8 cellular contexts compared by ENCODE assay signal in genomic region chr16:31117384-31118222, GRCh38. TPM values are rescaled to one million over a fixed set of nuclear protein-coding genes. Genes with fewer than 3 reads are reported as not detected.
A peak's percentile ranks its signal among the peaks of the same experiment; 100 is the strongest.
DNase-seq lines count a peak whose midpoint lies in the region; ATAC-seq and TF ChIP-seq lines count a peak whose summit lies in the region.

Gene KAT8 (plus strand): TSS chr16:31117664. CDS start chr16:31117682, 18 bp downstream.

- no peaks in the 10 kb centered on the region for H3K9me3 Mint-ChIP-seq in activated CD4-positive, alpha-beta T cell treated with anti-CD3 and anti-CD28 coated beads for 36 hours (ENCODE audit: low read depth)

- TF ChIP-seq CTCF in choroid plexus epithelial cell (conservative IDR thresholded peaks at IDR 0.05; ENCODE audit: low read depth, low read length): no peak

- intact Hi-C loops in activated CD4-positive, alpha-beta T cell treated with anti-CD3 and anti-CD28 coated beads for 36 hours (cut with DNase I, micrococcal nuclease): loop anchor here (1.0 to 2.0 kb wide), 11 partner anchors 23 to 583 kb away; partner anchors contain the start of genes VKORC1 (in 2 of the 2), ZNF646 (in 2 of the 2), ZNF668 (in 2 of the 2) and ARMC5 (in 1 of the 2)

- peaks cover 14% of the 10 kb centered on the region for H3K4me1 Mint-ChIP-seq in activated CD4-positive, alpha-beta T cell treated with anti-CD3 and anti-CD28 coated beads for 36 hours

- H3K4me3 ChIP-seq in choroid plexus epithelial cell (ENCODE audit: low read depth, low read length): peak within 1 kb of the TSS; percentile 71

- DNase-seq in Ammon's horn (ENCODE audit: low spot score): peak; percentile 99
- peak; percentile 98 for DNase-seq in GM19238 (ENCODE audit: insufficient read length, low spot score)
- peak; percentile 96 to 99 for DNase-seq in NCI-H524 (lab: John Stamatoyannopoulos, UW)
- DNase-seq in activated CD4-positive, alpha-beta T cell treated with anti-CD3 and anti-CD28 coated beads for 36 hours: peak; percentile 99
- peak; percentile 99 for DNase-seq in choroid plexus epithelial cell (ENCODE audit: low read depth)
- peak; percentile 99 for DNase-seq in kidney tubule cell (ENCODE audit: low spot score)
- peak; percentile 94 to 98 (median 96) for DNase-seq in stimulated activated CD4-positive, alpha-beta T cell treated with anti-CD3 and anti-CD28 coated beads, Interleukin-1b, Interleukin-23, amount 100 ng/mL, for 24 hours (ENCODE audit: low read depth in 4 of 4, low spot score in 1 of 4)

- H3K27me3 Mint-ChIP-seq in activated CD4-positive, alpha-beta T cell treated with anti-CD3 and anti-CD28 coated beads for 36 hours: no peaks in the 10 kb centered on the region

- H3K36me3 Mint-ChIP-seq in activated CD4-positive, alpha-beta T cell treated with anti-CD3 and anti-CD28 coated beads for 36 hours (ENCODE audit: low read depth): peaks cover 33% of the 10 kb centered on the region

- peak within 1 kb of the TSS; percentile 88 for H3K4me3 Mint-ChIP-seq in activated CD4-positive, alpha-beta T cell treated with anti-CD3 and anti-CD28 coated beads for 36 hours

- peak; percentile 90 for ATAC-seq in HG03442 (IDR thresholded peaks at IDR 0.05; ENCODE audit: unreplicated experiment)
- ATAC-seq in activated CD4-positive, alpha-beta T cell treated with anti-CD3 and anti-CD28 coated beads for 36 hours: peak; percentile 93

- POLR2A ChIA-PET in activated CD4-positive, alpha-beta T cell treated with anti-CD3 and anti-CD28 coated beads for 36 hours (lab: Charles Lee): interaction anchor here (0.6 to 1.8 kb wide), 12 partner anchors 10 to 757 kb away, joined by 3 to 26 read pairs (median 4); partner anchors contain the start of genes BCKDK, FUS, VKORC1 and ZNF267

- H3K27ac Mint-ChIP-seq in activated CD4-positive, alpha-beta T cell treated with anti-CD3 and anti-CD28 coated beads for 36 hours: peak within 1 kb of the TSS; percentile 83

- CTCF ChIA-PET in activated CD4-positive, alpha-beta T cell treated with anti-CD3 and anti-CD28 coated beads for 36 hours (lab: Charles Lee): interaction anchor here (0.6 to 3.3 kb wide), 7 partner anchors 22 to 148 kb away, joined by 3 to 28 read pairs (median 4); partner anchors contain the start of genes ZNF646 and ZNF668

RNA-seq across cellular contexts. Expression of gene KAT8, which starts in this region (rescaled TPM):
- total RNA-seq in activated CD4-positive, alpha-beta T cell treated with anti-CD3 and anti-CD28 coated beads for 36 hours: 10 to 100 TPM; 53.6 to 63.1 TPM

Comparison
In these comparisons a context has a peak if more than half of its experiments do, and no peak if none do; other contexts are left out.
1. Peak in every context shown above with its lines: DNase-seq, ATAC-seq and H3K4me3 ChIP-seq.